ENCODE assay signal across 1 cellular context in genomic region chr12:2004113-2004929, GRCh38.
TF ChIP-seq lines count a peak whose summit lies in the region.

TSS of gene DCP1B (minus strand) at chr12:2004457. CDS start at chr12:2004431, 26 bp downstream.

TF ChIP-seq in HepG2, 621 proteins besides CTCF, POLR2A, EP300 and RAD21 (continued from another document and continues in another):
- TF ChIP-seq SAP130 (CRISPR knock-in tag; IDR thresholded peaks at IDR 0.05; ENCODE audit: low read depth) = peak; percentile 97
- TF ChIP-seq BHLHE40 (IDR thresholded peaks at IDR 0.05; ENCODE audit: low read length) = peak; percentile 63; the same call in 1 of the 2 replicates
- TF ChIP-seq ZGPAT (CRISPR knock-in tag; IDR thresholded peaks at IDR 0.05) = peak; percentile 83
- 0 out of 2 replicates have a peak, but pooled peaks have one; percentile 89 for TF ChIP-seq MTERF4 (CRISPR knock-in tag; IDR thresholded peaks at IDR 0.05)
- TF ChIP-seq NCOA1 (CRISPR knock-in tag; IDR thresholded peaks at IDR 0.05) = 0 out of 2 replicates have a peak, but pooled peaks have one; percentile 83
- TF ChIP-seq ZNF431 (CRISPR knock-in tag; IDR thresholded peaks at IDR 0.05; ENCODE audit: borderline replicate concordance, low read depth) = peak; percentile 55; the same call in 1 of the 2 replicates
- TF ChIP-seq ZFYVE20 (CRISPR knock-in tag; IDR thresholded peaks at IDR 0.05; ENCODE audit: borderline replicate concordance, low read depth) = no peak
- no peak for TF ChIP-seq PRMT3 (CRISPR knock-in tag; IDR thresholded peaks at IDR 0.05; ENCODE audit: borderline replicate concordance, low read depth)
- 0 out of 2 replicates have a peak, but pooled peaks have one; percentile 46 for TF ChIP-seq ZBTB46 (CRISPR knock-in tag; IDR thresholded peaks at IDR 0.05; ENCODE audit: borderline replicate concordance)
- peak; percentile 69; the same call in 1 of the 2 replicates for TF ChIP-seq ZNF44 (CRISPR knock-in tag; IDR thresholded peaks at IDR 0.05)
- no peak for TF ChIP-seq ISL2 (CRISPR knock-in tag; IDR thresholded peaks at IDR 0.05)
- TF ChIP-seq PRDM10 (CRISPR knock-in tag; IDR thresholded peaks at IDR 0.05; ENCODE audit: low read depth) = peak; percentile 87; the same call in 1 of the 2 replicates
- TF ChIP-seq SRF (IDR thresholded peaks at IDR 0.05; ENCODE audit: low read depth, low read length) = peak; percentile 91
- TF ChIP-seq ARHGAP35 (CRISPR knock-in tag; IDR thresholded peaks at IDR 0.05; ENCODE audit: borderline replicate concordance) = peak; percentile 75
- 0 out of 2 replicates have a peak, but pooled peaks have one; percentile 58 for TF ChIP-seq ZBTB20 (CRISPR knock-in tag; IDR thresholded peaks at IDR 0.05; ENCODE audit: borderline replicate concordance, low read depth)
- TF ChIP-seq TGIF2 (CRISPR knock-in tag; IDR thresholded peaks at IDR 0.05) = no peak; the same call in 1 of the 2 replicates
- peak; percentile 84 for TF ChIP-seq POGK (CRISPR knock-in tag; conservative IDR thresholded peaks at IDR 0.05)
- TF ChIP-seq KMT2B (CRISPR knock-in tag; IDR thresholded peaks at IDR 0.05) = peak; percentile 96
- no peak for TF ChIP-seq PAF1 (CRISPR knock-in tag; IDR thresholded peaks at IDR 0.05)
- peak; percentile 78 for TF ChIP-seq HNRNPH1 (optimal IDR thresholded peaks at IDR 0.05; ENCODE audit: low read depth, low read length)
- peak; percentile 52 for TF ChIP-seq TAF15 (IDR thresholded peaks at IDR 0.05; ENCODE audit: low read depth, low read length, poor library complexity, severe bottlenecking)
- peak; percentile 86 for TF ChIP-seq CBFB (CRISPR knock-in tag; IDR thresholded peaks at IDR 0.05)
- peak; percentile 95 for TF ChIP-seq SPEN (CRISPR knock-in tag; IDR thresholded peaks at IDR 0.05; ENCODE audit: low read depth)
- peak; percentile 85 for TF ChIP-seq ZNF644 (CRISPR knock-in tag; IDR thresholded peaks at IDR 0.05; ENCODE audit: low read depth)
- peak; percentile 75 for TF ChIP-seq CHCHD3 (CRISPR knock-in tag; IDR thresholded peaks at IDR 0.05)
- TF ChIP-seq RFX1 (IDR thresholded peaks at IDR 0.05) = peak; percentile 95
- TF ChIP-seq ZNF292 (CRISPR knock-in tag; IDR thresholded peaks at IDR 0.05; ENCODE audit: borderline replicate concordance, low read depth) = peak; percentile 88
- peak; percentile 67; the same call in 1 of the 2 replicates for TF ChIP-seq TFAP4 (IDR thresholded peaks at IDR 0.05; ENCODE audit: borderline replicate concordance, low read depth)
- peak; percentile 38; the same call in 1 of the 2 replicates for TF ChIP-seq HOXA5 (CRISPR knock-in tag; IDR thresholded peaks at IDR 0.05)
- no peak for TF ChIP-seq SMC3 (IDR thresholded peaks at IDR 0.05; ENCODE audit: low read length)
- TF ChIP-seq ZUFSP (CRISPR knock-in tag; IDR thresholded peaks at IDR 0.05; ENCODE audit: borderline replicate concordance) = no peak
- TF ChIP-seq ASH2L (IDR thresholded peaks at IDR 0.05; ENCODE audit: insufficient read length, low read depth, low read length) = peak; percentile 85
- TF ChIP-seq RELA (CRISPR knock-in tag; IDR thresholded peaks at IDR 0.05) = peak; percentile 74; the same call in 1 of the 2 replicates
- peak; percentile 88 for TF ChIP-seq MED1 (CRISPR knock-in tag; IDR thresholded peaks at IDR 0.05)
- TF ChIP-seq FOSL1 (CRISPR knock-in tag; IDR thresholded peaks at IDR 0.05; ENCODE audit: borderline replicate concordance) = no peak
- peak; percentile 80; the same call in 1 of the 2 replicates for TF ChIP-seq PCBP1 (IDR thresholded peaks at IDR 0.05; ENCODE audit: borderline replicate concordance, low read depth, low read length)
- TF ChIP-seq ELF4 (CRISPR knock-in tag; IDR thresholded peaks at IDR 0.05; ENCODE audit: borderline replicate concordance) = no peak
- TF ChIP-seq CBX1 (IDR thresholded peaks at IDR 0.05; ENCODE audit: low read depth) = peak; percentile 48
- TF ChIP-seq ZSCAN9 (CRISPR knock-in tag; IDR thresholded peaks at IDR 0.05; ENCODE audit: borderline replicate concordance) = peak; percentile 62; the same call in 1 of the 2 replicates
- no peak for TF ChIP-seq ATM (IDR thresholded peaks at IDR 0.05; ENCODE audit: borderline replicate concordance)
- peak; percentile 69; the same call in 1 of the 2 replicates for TF ChIP-seq ZBTB8A (CRISPR knock-in tag; IDR thresholded peaks at IDR 0.05; ENCODE audit: borderline replicate concordance, low read depth)
- TF ChIP-seq ZNF800 (CRISPR knock-in tag; IDR thresholded peaks at IDR 0.05) = peak; percentile 22; the same call in 1 of the 2 replicates
- TF ChIP-seq ZNF430 (CRISPR knock-in tag; IDR thresholded peaks at IDR 0.05) = peak; percentile 90; the same call in 1 of the 2 replicates
- no peak for TF ChIP-seq CEBPZ (IDR thresholded peaks at IDR 0.05; ENCODE audit: low read length)
- TF ChIP-seq RORA (CRISPR knock-in tag; IDR thresholded peaks at IDR 0.05) = no peak
